12 cellular contexts compared by ENCODE assay signal in genomic region chr17:44916059-44916780, GRCh38. TPM values are rescaled to one million over a fixed set of nuclear protein-coding genes. Genes with fewer than 3 reads are reported as not detected.
DNase-seq lines count a peak whose midpoint lies in the region; ATAC-seq and TF ChIP-seq lines count a peak whose summit lies in the region.
"Had no signal": no experiment of that assay in that cellular context is flagged by ENCODE, and none has a peak within 500 bp of the region (broad histone marks: within the 10 kb centered on the region; RNA-seq: fewer than 3 reads in every experiment).

No MANE protein-coding gene starts in this region.

- TF ChIP-seq CTCF in ascending aorta (IDR thresholded peaks at IDR 0.05): no peak
- no peak for TF ChIP-seq CTCF in right atrium auricular region (IDR thresholded peaks at IDR 0.05)
- no peak for TF ChIP-seq CTCF in prostate gland (IDR thresholded peaks at IDR 0.05)

- H3K4me1 ChIP-seq in ascending aorta: peaks cover 12 to 29% of the 10 kb centered on the region in 2 donors
- H3K4me1 ChIP-seq in right atrium auricular region: peaks cover 0 to 39% of the 10 kb centered on the region in 2 donors
- H3K4me1 ChIP-seq in prostate gland (replicated peaks): peaks cover 3% of the 10 kb centered on the region

- WGBS in prostate gland: 69% methylated on average over 10 of the region's 10 CpGs

- no peaks in the 10 kb centered on the region for H3K36me3 Mint-ChIP-seq in effector memory CD8-positive, alpha-beta T cell (ENCODE audit: insufficient read depth)
- H3K36me3 Mint-ChIP-seq: naive B cell had no signal

- no peak overlapping the region for H3K27ac Mint-ChIP-seq in effector memory CD8-positive, alpha-beta T cell
- H3K27ac Mint-ChIP-seq: T-helper 2 cell treated with Interferon-gamma antibody and Interleukin-4, amounts not matched to agents 5 μg/mL and 100 μg/mL, for 36 hours had no signal

- DNase-seq in Daoy (ENCODE audit: low read depth) (peak; percentile 17), ascending aorta (ENCODE audit: low spot score in 2 of 2) (no peak), right atrium auricular region (ENCODE audit: low spot score) (no peak), sciatic nerve (ENCODE audit: low spot score) (peak; percentile 43), NCI-H2196 (lab: John Stamatoyannopoulos, UW; ENCODE audit: unreplicated experiment) (no peak), prostate gland (ENCODE audit: low spot score) (no peak), GM19240 (ENCODE audit: insufficient read length, low spot score) (no peak)
- no peak for DNase-seq in effector memory CD8-positive, alpha-beta T cell
- DNase-seq: activated CD4-positive, alpha-beta T cell treated with anti-CD3 and anti-CD28 coated beads, Interleukin-2, amount 50 U/mL, for 48 hours; naive B cell; NCI-H2029 had no signal

- intact Hi-C loops in ascending aorta (cut with DNase I) (loop anchor here (5.0 kb wide), 1 partner anchor 281 kb away; no protein-coding TSS in a partner anchor), sciatic nerve (cut with DNase I) (loop anchor here (10.0 kb wide), 1 partner anchor 219 kb away; the partner anchor contains the start of genes ACBD4 and PLCD3), prostate gland (cut with DNase I) (loop anchor here (5.0 kb wide), 1 partner anchor 201 kb away; no protein-coding TSS in a partner anchor)

- TF ChIP-seq POLR2A in prostate gland (IDR thresholded peaks at IDR 0.05): no peak

- H3K27ac ChIP-seq in ascending aorta (peak overlapping the region; percentile 64 to 81), right atrium auricular region (peak overlapping the region; percentile 39 to 69), prostate gland (no peak overlapping the region)

- H3K4me1 Mint-ChIP-seq in effector memory CD8-positive, alpha-beta T cell (ENCODE audit: low read depth in 2 of 2): peaks cover 5% of the 10 kb centered on the region in 2 donors

- no peaks in the 10 kb centered on the region for H3K27me3 ChIP-seq in ascending aorta
- H3K27me3 ChIP-seq in right atrium auricular region: no peaks in the 10 kb centered on the region
- H3K27me3 ChIP-seq in prostate gland (replicated peaks; ENCODE audit: insufficient read depth): peaks cover 3% of the 10 kb centered on the region

- H3K9me3 ChIP-seq in ascending aorta (no peaks in the 10 kb centered on the region), right atrium auricular region (no peaks in the 10 kb centered on the region), prostate gland (no peaks in the 10 kb centered on the region)

- no peaks in the 10 kb centered on the region for H3K9me3 Mint-ChIP-seq in effector memory CD8-positive, alpha-beta T cell
- H3K9me3 Mint-ChIP-seq: naive B cell; T-helper 2 cell treated with Interferon-gamma antibody and Interleukin-4, amounts not matched to agents 5 μg/mL and 100 μg/mL, for 36 hours had no signal

- no peak overlapping the region for H3K4me3 Mint-ChIP-seq in effector memory CD8-positive, alpha-beta T cell
- H3K4me3 Mint-ChIP-seq: naive B cell; T-helper 2 cell treated with Interferon-gamma antibody and Interleukin-4, amounts not matched to agents 5 μg/mL and 100 μg/mL, for 36 hours had no signal

- no peak overlapping the region for H3K4me3 ChIP-seq in ascending aorta
- H3K4me3 ChIP-seq in right atrium auricular region: no peak overlapping the region
- no peak overlapping the region for H3K4me3 ChIP-seq in prostate gland

- ATAC-seq in sciatic nerve: no peak
- ATAC-seq in effector memory CD8-positive, alpha-beta T cell (replicated peaks): no peak

- peaks cover 25 to 77% of the 10 kb centered on the region in 2 donors for H3K27me3 Mint-ChIP-seq in effector memory CD8-positive, alpha-beta T cell

- H3K36me3 ChIP-seq in ascending aorta: no peaks in the 10 kb centered on the region
- no peaks in the 10 kb centered on the region for H3K36me3 ChIP-seq in right atrium auricular region
- no peaks in the 10 kb centered on the region for H3K36me3 ChIP-seq in prostate gland

RNA-seq across cellular contexts. Expression of gene GFAP, which starts 0.9 kb away (rescaled TPM):
- total RNA-seq in Daoy (2014; rRNA removed; shearing (Covaris generic)): 2.4 TPM in 1 of 2 replicates, not detected in the other
- total RNA-seq in ascending aorta (1.7 TPM), right atrium auricular region (1 to 10 TPM; 4.6 to 5.3 TPM), sciatic nerve (9.2 TPM), prostate gland (under 1 TPM in 1 of 2 donors, not detected in 1; 0.62 TPM)

RNA-seq across cellular contexts. Expression of gene EFTUD2, which starts 17.0 kb away (rescaled TPM):
- 176 and 293 TPM in 2 replicates for total RNA-seq in Daoy (2014; rRNA removed; shearing (Covaris generic))
- 126 TPM for total RNA-seq in ascending aorta
- total RNA-seq in right atrium auricular region: 10 to 100 TPM; 36.8 to 36.9 TPM
- 75.2 TPM for total RNA-seq in sciatic nerve
- 10 to 100 TPM; 56.0 to 88.0 TPM for total RNA-seq in prostate gland

RNA-seq across cellular contexts. Expression of gene KIF18B, which starts 31.4 kb away (rescaled TPM):
- 4.9 and 8.4 TPM in 2 replicates for total RNA-seq in Daoy (2014; rRNA removed; shearing (Covaris generic))
- total RNA-seq in ascending aorta (not detected), right atrium auricular region (under 1 TPM; 0.12 to 0.44 TPM), sciatic nerve (0.40 TPM), prostate gland (1 to 10 TPM; 1.8 to 2.5 TPM)

RNA-seq across cellular contexts. Expression of gene C1QL1, which starts 51.9 kb away (rescaled TPM):
- total RNA-seq in Daoy (2014; rRNA removed; shearing (Covaris generic)): 1.2 and 4.9 TPM in 2 replicates
- total RNA-seq in ascending aorta (not detected), right atrium auricular region (1 to 10 TPM; 1.6 to 3.6 TPM), sciatic nerve (6.0 TPM), prostate gland (1 to 10 TPM in 1 of 2 donors, under 1 TPM in 1; 0.87 to 1.1 TPM)

Comparison
In these comparisons a context has a peak if more than half of its experiments do, and no peak if none do; other contexts are left out.
1. DNase-seq: peak in Daoy (single experiment) and sciatic nerve (single experiment); none in ascending aorta (0 of 2), right atrium auricular region (single experiment), NCI-H2196 (single experiment), prostate gland (single experiment), effector memory CD8-positive, alpha-beta T cell (0 of 3) and GM19240 (single experiment).
2. H3K27ac ChIP-seq: peak in ascending aorta (2 of 2) and right atrium auricular region (2 of 2); none in prostate gland (0 of 2).